ENCODE assay signal across 24 cellular contexts in genomic region chr4:91622925-91623600, GRCh38.
"Had no signal": no experiment of that assay in that cellular context is flagged by ENCODE, and none has a peak within 500 bp of the region (broad histone marks: within the 10 kb centered on the region; RNA-seq: fewer than 3 reads in every experiment).

No MANE protein-coding gene starts in this region.

- FAIRE-seq: RCC 7860, TTC549 had no signal

- H3K4me1 ChIP-seq: breast epithelium, colonic mucosa had no signal

- H3K4me3 Mint-ChIP-seq: activated CD4-positive, alpha-beta T cell treated with anti-CD3 and anti-CD28 coated beads for 36 hours; activated CD8-positive, alpha-beta T cell treated with anti-CD3 and anti-CD28 coated beads for 36 hours; activated naive CD4-positive, alpha-beta T cell treated with anti-CD3 and anti-CD28 coated beads, Interleukin-2, amount 50 U/mL, for 24 hours; activated T-cell treated with anti-CD3 and anti-CD28 coated beads, Interleukin-2, amount 50 U/mL, for 72 hours had no signal

- H3K27me3 Mint-ChIP-seq: activated CD4-positive, alpha-beta T cell treated with anti-CD3 and anti-CD28 coated beads for 36 hours; activated CD8-positive, alpha-beta T cell treated with anti-CD3 and anti-CD28 coated beads for 36 hours; activated naive CD4-positive, alpha-beta T cell treated with anti-CD3 and anti-CD28 coated beads, Interleukin-2, amount 50 U/mL, for 24 hours had no signal

- H3K4me1 Mint-ChIP-seq: activated CD4-positive, alpha-beta T cell treated with anti-CD3 and anti-CD28 coated beads for 36 hours; activated naive CD4-positive, alpha-beta T cell treated with anti-CD3 and anti-CD28 coated beads, Interleukin-2, amount 50 U/mL, for 24 hours had no signal

- H3K27ac Mint-ChIP-seq: activated CD4-positive, alpha-beta T cell treated with anti-CD3 and anti-CD28 coated beads for 36 hours; activated CD8-positive, alpha-beta T cell treated with anti-CD3 and anti-CD28 coated beads for 36 hours; activated naive CD4-positive, alpha-beta T cell treated with anti-CD3 and anti-CD28 coated beads, Interleukin-2, amount 50 U/mL, for 24 hours; activated T-cell treated with anti-CD3 and anti-CD28 coated beads, Interleukin-2, amount 50 U/mL, for 72 hours; activated T-helper 2 cell treated with anti-CD3 and anti-CD28 coated beads, Interferon-gamma antibody, Interleukin-2, Interleukin-4, amounts not matched to agents 10 μg/mL and 5 μg/mL and 100 μg/mL, durations not matched to agents 14 hours and 24 hours and 36 hours had no signal

- H3K27me3 ChIP-seq: breast epithelium, colonic mucosa had no signal

- DNase-seq: activated CD4-positive, alpha-beta T cell treated with anti-CD3 and anti-CD28 coated beads for 36 hours; activated CD4-positive, alpha-beta T cell treated with anti-CD3 and anti-CD28 coated beads, Interleukin-2, amount 50 U/mL, for 1 hour; activated CD8-positive, alpha-beta memory T cell treated with anti-CD3 and anti-CD28 coated beads, Interleukin-2, amount 50 U/mL, for 4 hours; activated CD8-positive, alpha-beta T cell treated with anti-CD3 and anti-CD28 coated beads for 36 hours; activated T-cell treated with anti-CD3 and anti-CD28 coated beads, Interleukin-2, amount 50 U/mL, for 72 hours; aorta; caudate nucleus; colonic mucosa; MM.1S; NCI-H1105; NCI-H1436; NCI-H1694 treated with DMSO at 0.1 percent for 48 hours; NCI-H2029 treated with DMSO at 0.1 percent for 48 hours; NCI-H446; NCI-H524; SHP77 treated with DMSO at 0.1 percent for 48 hours; T-helper 2 cell; T1000 had no signal

- H3K36me3 ChIP-seq: colonic mucosa had no signal

- H3K4me3 ChIP-seq: breast epithelium, colonic mucosa had no signal

- H3K36me3 Mint-ChIP-seq: activated naive CD4-positive, alpha-beta T cell treated with anti-CD3 and anti-CD28 coated beads, Interleukin-2, amount 50 U/mL, for 24 hours had no signal

- H3K9me3 ChIP-seq: breast epithelium, colonic mucosa had no signal

- H3K27ac ChIP-seq: breast epithelium, colonic mucosa, VCaP had no signal

- ATAC-seq: activated CD4-positive, alpha-beta T cell treated with anti-CD3 and anti-CD28 coated beads for 36 hours; activated CD8-positive, alpha-beta T cell treated with anti-CD3 and anti-CD28 coated beads for 36 hours; activated T-cell treated with anti-CD3 and anti-CD28 coated beads, Interleukin-2, amount 50 U/mL, for 72 hours had no signal
